Comparison of ENCODE assay signal across 8 cellular contexts in the genomic region with DNA sequence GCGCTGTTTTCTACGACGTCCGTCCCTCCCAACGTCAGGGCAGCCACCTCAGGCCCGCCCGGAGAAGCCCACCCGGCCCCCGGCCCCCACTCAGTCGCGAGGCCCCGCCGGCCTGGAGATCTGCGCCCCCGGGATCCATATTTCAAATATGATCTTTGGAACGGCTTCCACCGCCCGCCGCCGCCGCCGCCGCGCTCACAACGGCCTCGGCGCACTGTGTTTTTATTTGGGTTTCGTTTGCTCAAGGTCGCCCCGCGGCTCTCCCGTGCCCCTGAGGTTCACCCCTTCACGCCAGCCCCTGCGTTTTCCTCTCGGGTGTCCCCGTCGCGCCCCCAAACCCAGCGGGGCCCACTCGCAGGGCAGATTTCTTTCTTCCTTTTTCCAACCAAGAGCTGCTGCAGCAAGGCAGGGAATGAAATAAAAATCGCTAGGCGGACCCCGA. TPM values are rescaled to one million over a fixed set of nuclear protein-coding genes. Genes with fewer than 3 reads are reported as not detected.
A peak's percentile ranks its signal among the peaks of the same experiment; 100 is the strongest.
DNase-seq lines count a peak whose midpoint lies in the region; ATAC-seq and TF ChIP-seq lines count a peak whose summit lies in the region.

No MANE protein-coding gene starts in this region.

- no peak for ATAC-seq in effector memory CD8-positive, alpha-beta T cell (replicated peaks)
- ATAC-seq in GM18867 (IDR thresholded peaks at IDR 0.05; ENCODE audit: unreplicated experiment) (no peak), HG03135 (IDR thresholded peaks at IDR 0.05; ENCODE audit: unreplicated experiment) (no peak), omental fat pad (ENCODE audit: low FRiP score) (no peak), GM19395 (IDR thresholded peaks at IDR 0.05; ENCODE audit: unreplicated experiment) (no peak)

- H3K18ac ChIP-seq in neuronal stem cell (ENCODE audit: low read length) = peak overlapping the region; percentile 99

- H3K36me3 Mint-ChIP-seq in effector memory CD8-positive, alpha-beta T cell (ENCODE audit: insufficient read depth) = peaks cover 18% of the 10 kb centered on the region

- H3K4ac ChIP-seq in neuronal stem cell (ENCODE audit: low read length) = no peak overlapping the region

- H3K23ac ChIP-seq in neuronal stem cell (ENCODE audit: low read depth, low read length, poor library complexity) = peak overlapping the region; percentile 73

- no peaks in the 10 kb centered on the region for H3K9me3 Mint-ChIP-seq in effector memory CD8-positive, alpha-beta T cell

- H3K4me1 ChIP-seq in BLaER1 (peaks cover 58% of the 10 kb centered on the region), neuronal stem cell (ENCODE audit: control insufficient read depth in 2 of 2, insufficient read depth in 1 of 2, low read depth in 1 of 2, low read length in 2 of 2) (peaks cover 16 to 23% of the 10 kb centered on the region in 2 donors)

- H4K20me1 ChIP-seq in BLaER1 = peaks cover 62% of the 10 kb centered on the region

- no peak overlapping the region for H3K27ac Mint-ChIP-seq in effector memory CD8-positive, alpha-beta T cell

- no peaks in the 10 kb centered on the region for H3K79me1 ChIP-seq in neuronal stem cell (ENCODE audit: low read depth, low read length)

- H2AFZ ChIP-seq in neuronal stem cell (ENCODE audit: low read length) = peak overlapping the region; percentile 97

- H3K36me3 ChIP-seq in BLaER1 = no peaks in the 10 kb centered on the region
- no peaks in the 10 kb centered on the region for H3K36me3 ChIP-seq in neuronal stem cell (replicated peaks in 1 of 2; ENCODE audit: control insufficient read depth in 2 of 2, insufficient read depth in 2 of 2, low read length in 2 of 2)

- H3K4me1 Mint-ChIP-seq in effector memory CD8-positive, alpha-beta T cell (ENCODE audit: low read depth in 2 of 2) = peaks cover 15 to 17% of the 10 kb centered on the region in 2 donors

- peak overlapping the region; percentile 86 for H2AK5ac ChIP-seq in neuronal stem cell (ENCODE audit: low read depth, low read length)

- peak overlapping the region; percentile 97 for H2BK12ac ChIP-seq in neuronal stem cell (ENCODE audit: low read length)

- no CpG with 5 or more reads among the region's 43 CpGs for WGBS in neuronal stem cell (ENCODE audit: extremely low coverage in 2 of 2, insufficient read length in 2 of 2, insufficient replicate concordance in 1 of 2), 2 donors

- no peaks in the 10 kb centered on the region for H3K9me3 ChIP-seq in BLaER1
- peaks cover 0 to 3% of the 10 kb centered on the region in 2 donors for H3K9me3 ChIP-seq in neuronal stem cell (replicated peaks in 1 of 2; ENCODE audit: control insufficient read depth in 2 of 2, insufficient read depth in 1 of 2, low read depth in 1 of 2, low read length in 2 of 2)

- peak overlapping the region; percentile 92 for H3K4me2 ChIP-seq in BLaER1
- H3K4me2 ChIP-seq in neuronal stem cell (ENCODE audit: insufficient read depth, low read length, poor library complexity, severe bottlenecking) = peak overlapping the region; percentile 86

- H3K9ac ChIP-seq in BLaER1 (no peak overlapping the region), neuronal stem cell (ENCODE audit: low read depth, low read length, poor library complexity) (peak overlapping the region; percentile 21)

- no peak overlapping the region for H4K8ac ChIP-seq in neuronal stem cell (ENCODE audit: low read depth, low read length)

- H3K4me3 ChIP-seq in BLaER1 (peak overlapping the region; percentile 63), neuronal stem cell (ENCODE audit: low read length in 2 of 2) (peak overlapping the region; percentile 50 to 63)

- H2BK5ac ChIP-seq in neuronal stem cell (ENCODE audit: low read length) = peak overlapping the region; percentile 39

- H3K27ac ChIP-seq in BLaER1 = no peak overlapping the region
- H3K27ac ChIP-seq in neuronal stem cell (replicated peaks; ENCODE audit: low read length) = no peak overlapping the region

- DNase-seq in OCI-M1 (lab: John Stamatoyannopoulos, UW) (peak; percentile 69), neuronal stem cell (ENCODE audit: low spot score) (no peak), omental fat pad (ENCODE audit: low spot score) (no peak)
- peak in 1 of 3 experiments; percentile 29 for DNase-seq in effector memory CD8-positive, alpha-beta T cell

- H3K14ac ChIP-seq in neuronal stem cell (ENCODE audit: low read length) = no peak overlapping the region

- no peak for TF ChIP-seq CTCF in omental fat pad (IDR thresholded peaks at IDR 0.05)

- peak overlapping the region; percentile 67 for H2BK120ac ChIP-seq in neuronal stem cell (ENCODE audit: low read depth, low read length)

- H3K27me3 Mint-ChIP-seq in effector memory CD8-positive, alpha-beta T cell = peaks cover 38 to 56% of the 10 kb centered on the region in 2 donors

- peak overlapping the region; percentile 93 to 97 for H3K4me3 Mint-ChIP-seq in effector memory CD8-positive, alpha-beta T cell

- peak overlapping the region; percentile 74 for H2BK15ac ChIP-seq in neuronal stem cell (ENCODE audit: low read length)

- H3K27me3 ChIP-seq in BLaER1 = peaks cover 90% of the 10 kb centered on the region
- H3K27me3 ChIP-seq in neuronal stem cell (ENCODE audit: control insufficient read depth in 3 of 3, insufficient read depth in 3 of 3, low read depth in 1 of 3, low read length in 3 of 3) = peaks cover 41 to 60% (median 47%) of the 10 kb centered on the region in 3 experiments

- no peak overlapping the region for H4K91ac ChIP-seq in neuronal stem cell (ENCODE audit: low read depth, low read length, poor library complexity)

RNA-seq across cellular contexts. Expression of gene CBX4, which starts 4.3 kb away (rescaled TPM):
- polyA plus RNA-seq in neuronal stem cell (2013, experiment 1 of 2) = 10.0 TPM
- 10.0 TPM for polyA plus RNA-seq in neuronal stem cell (2013, experiment 2 of 2)
- 10 to 100 TPM in 2 of 4 donors, 1 to 10 TPM in 2; 5.5 to 16.6 (median 10.6) TPM for total RNA-seq in omental fat pad

RNA-seq across cellular contexts. Expression of gene CBX8, which starts 46.6 kb away (rescaled TPM):
- polyA plus RNA-seq in neuronal stem cell (2013, experiment 1 of 2) = 5.5 TPM
- polyA plus RNA-seq in neuronal stem cell (2013, experiment 2 of 2) = 5.0 TPM
- 1 to 10 TPM in 2 of 4 donors, under 1 TPM in 2; 0.88 to 2.2 (median 1.2) TPM for total RNA-seq in omental fat pad
